In the genomic region with DNA sequence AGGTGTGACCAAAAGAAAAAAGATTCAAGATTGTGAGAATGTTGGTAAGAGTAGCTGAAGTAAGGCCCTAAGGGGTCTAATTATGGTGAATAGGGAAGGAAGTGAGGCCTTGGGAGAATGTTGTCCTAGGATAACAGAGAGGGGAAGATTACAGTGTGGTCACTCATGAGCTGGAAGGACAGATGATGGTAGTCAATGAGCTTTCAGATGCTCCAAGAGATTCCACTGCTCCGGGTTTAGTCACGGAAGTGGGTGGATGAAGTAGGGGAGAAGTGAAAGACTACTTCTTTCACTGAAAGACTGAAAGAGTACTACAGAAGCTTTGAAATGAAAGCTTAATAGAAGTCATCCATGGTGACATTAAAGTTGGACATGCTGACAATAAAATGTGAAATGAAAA, we compare ENCODE assay signal across 33 cellular contexts.
"Had no signal": no experiment of that assay in that cellular context is flagged by ENCODE, and none has a peak within 500 bp of the region (broad histone marks: within the 10 kb centered on the region; RNA-seq: fewer than 3 reads in every experiment).

No MANE protein-coding gene starts in this region.

- H3K36me3 ChIP-seq: ascending aorta, cardiac muscle cell had no signal

- H3K4me1 ChIP-seq: ascending aorta had no signal

- H3K9me3 ChIP-seq: ascending aorta had no signal

- FAIRE-seq: RCC 7860, TTC549 had no signal

- ATAC-seq: activated CD8-positive, alpha-beta memory T cell treated with anti-CD3 and anti-CD28 coated beads, Interleukin-2, amount 10 ng/mL, durations not matched to agents 7 days and 5 days; PC-3 had no signal

- H3K4me3 ChIP-seq: ascending aorta, cardiac muscle cell, SK-N-MC had no signal

- H3K27ac ChIP-seq: ascending aorta, cardiac muscle cell, VCaP had no signal

- DNase-seq: activated CD4-positive, alpha-beta memory T cell treated with anti-CD3 and anti-CD28 coated beads, Interleukin-2, amount 10 ng/mL, durations not matched to agents 7 days and 5 days; activated CD4-positive, alpha-beta T cell treated with anti-CD3 and anti-CD28 coated beads for 1 hour; activated CD4-positive, alpha-beta T cell treated with anti-CD3 and anti-CD28 coated beads for 48 hours; activated CD4-positive, CD25-positive, alpha-beta regulatory T cell; activated CD8-positive, alpha-beta memory T cell treated with anti-CD3 and anti-CD28 coated beads for 24 hours; activated CD8-positive, alpha-beta memory T cell treated with anti-CD3 and anti-CD28 coated beads, Interleukin-2, amount 10 ng/mL, durations not matched to agents 7 days and 5 days; activated gamma-delta T cell; activated naive CD4-positive, alpha-beta T cell treated with Interleukin-2 at 50 U/mL for 16 hours; activated naive CD8-positive, alpha-beta T cell treated with anti-CD3 and anti-CD28 coated beads, Interleukin-2, amount 10 ng/mL, durations not matched to agents 7 days and 5 days; activated T-cell treated with anti-CD3 and anti-CD28 coated beads, Interleukin-2, amount 50 U/mL, for 1 hour; amygdala; KG1; MM.1S; MV-4-11; NCI-H1092; NCI-H1436 treated with DMSO at 0.1 percent for 48 hours; NCI-H1694 treated with DMSO at 0.1 percent for 48 hours; NCI-H2029; NCI-H2107; NCI-H2171; NCI-H510A; NCI-H526; NCI-H748 treated with DMSO at 0.1 percent for 48 hours; NK-92 treated with Interleukin-12 subunit alpha and Interleukin-12 subunit beta, amount 100 ng/mL, for 24 hours; PC-3; Right ventricle myocardium superior; T1000 had no signal

- H3K27me3 ChIP-seq: ascending aorta, cardiac muscle cell had no signal
